In the genomic region with DNA sequence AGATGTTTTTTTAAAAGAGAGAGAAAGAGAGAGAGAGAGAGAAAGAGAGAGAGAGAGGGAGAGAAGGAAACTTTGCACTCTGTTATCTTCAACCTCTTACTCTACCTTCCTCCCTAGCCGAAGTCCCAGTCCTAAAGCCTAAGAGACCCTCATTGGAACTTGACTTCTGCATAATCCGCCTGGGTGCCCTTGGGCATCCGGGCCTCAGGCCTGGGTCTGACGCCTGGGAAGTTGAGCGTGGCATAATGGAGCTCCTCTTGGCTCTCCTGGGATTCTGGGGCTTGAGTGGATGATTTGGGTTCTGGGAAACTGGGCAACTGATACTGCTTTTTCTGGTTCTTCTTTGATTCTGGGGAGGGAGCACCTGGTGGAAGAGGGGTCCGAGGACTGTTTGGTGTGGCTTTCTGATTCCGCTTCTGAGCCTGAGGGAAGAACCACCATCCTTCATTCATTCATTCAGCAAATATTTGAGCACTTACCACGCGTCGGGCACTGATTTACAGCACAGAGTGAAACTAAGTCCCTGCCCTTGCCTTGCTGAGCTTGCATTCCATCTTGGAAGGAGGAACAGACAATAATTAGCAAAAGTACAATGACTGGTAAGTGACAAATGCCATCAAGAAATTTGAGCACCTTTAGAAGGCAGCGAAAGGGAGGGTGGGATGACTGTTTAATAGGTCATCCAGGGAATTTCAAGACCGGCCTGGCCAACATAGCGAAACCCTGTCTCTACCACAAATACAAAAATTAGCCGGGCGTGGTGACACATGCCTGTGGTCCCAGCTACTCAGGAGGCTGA, we compare ENCODE assay signal across 24 cellular contexts. TPM values are rescaled to one million over a fixed set of nuclear protein-coding genes. Genes with fewer than 3 reads are reported as not detected.
DNase-seq lines count a peak whose midpoint lies in the region; ATAC-seq, FAIRE-seq and TF ChIP-seq lines count a peak whose summit lies in the region.
"Had no signal": no experiment of that assay in that cellular context is flagged by ENCODE, and none has a peak within 500 bp of the region (broad histone marks: within the 10 kb centered on the region; RNA-seq: fewer than 3 reads in every experiment).

No MANE protein-coding gene starts in this region.

- FAIRE-seq in pancreas (lab: Jason Lieb, UNC) = no peak
- FAIRE-seq: A549, D721Med, GM12892, GM19239, H54, HepG2 had no signal

- TF ChIP-seq CTCF in PC-3 (conservative IDR thresholded peaks at IDR 0.05; ENCODE audit: low read depth, low read length) (no peak), pancreas (IDR thresholded peaks at IDR 0.05) (no peak)

- H3F3A ChIP-seq in PC-3 (ENCODE audit: low read length, unreplicated experiment) = no peaks in the 10 kb centered on the region

- no peaks in the 10 kb centered on the region for H3K9me2 ChIP-seq in PC-3 (replicated peaks; ENCODE audit: low read length)

- H3K27me3 Mint-ChIP-seq in activated CD4-positive, alpha-beta T cell treated with anti-CD3 and anti-CD28 coated beads, Interleukin-2, amount 10 ng/mL, durations not matched to agents 24 days and 14 days = no peaks in the 10 kb centered on the region
- no peaks in the 10 kb centered on the region for H3K27me3 Mint-ChIP-seq in stimulated activated naive B cell treated with anti-CD40 and anti-IgM and Interleukin-4, amounts not matched to agents 10 μg/mL and 1 μg/mL and 100 μg/mL, for 72 hours

- H3K79me2 ChIP-seq in PC-3 (ENCODE audit: low read length) = no peaks in the 10 kb centered on the region

- POLR2A ChIA-PET in PC-3 (lab: Charles Lee; ENCODE audit: unreplicated experiment) = no interaction called here

- H3K4me2 ChIP-seq in PC-3 (ENCODE audit: low read length) = no peak overlapping the region
- H3K4me2 ChIP-seq: A549, GM23338 had no signal

- H3K4me3 Mint-ChIP-seq in activated CD4-positive, alpha-beta T cell treated with anti-CD3 and anti-CD28 coated beads, Interleukin-2, amount 10 ng/mL, durations not matched to agents 24 days and 14 days = no peak overlapping the region
- H3K4me3 Mint-ChIP-seq in stimulated activated naive B cell treated with anti-CD40 and anti-IgM and Interleukin-4, amounts not matched to agents 10 μg/mL and 1 μg/mL and 100 μg/mL, for 72 hours = no peak overlapping the region
- H3K4me3 Mint-ChIP-seq: CD4-positive, alpha-beta T cell; GM23338 had no signal

- no peaks in the 10 kb centered on the region for H3K36me3 ChIP-seq in PC-3 (ENCODE audit: low read depth, low read length)
- no peaks in the 10 kb centered on the region for H3K36me3 ChIP-seq in pancreas

- H3K27ac ChIP-seq in PC-3 (ENCODE audit: low read length) (no peak overlapping the region), pancreas (no peak overlapping the region)
- H3K27ac ChIP-seq: 22Rv1, A549, C4-2B had no signal

- intact Hi-C loops in activated CD4-positive, alpha-beta T cell treated with anti-CD3 and anti-CD28 coated beads, Interleukin-2, amount 10 ng/mL, durations not matched to agents 24 days and 14 days (cut with micrococcal nuclease) = no loop called here
- intact Hi-C loops in PC-3 (cut with micrococcal nuclease) = no loop called here
- intact Hi-C loops in pancreas (cut with DNase I) = no loop called here

- no peak for DNase-seq in activated CD4-positive, alpha-beta T cell treated with anti-CD3 and anti-CD28 coated beads, Interleukin-2, amount 10 ng/mL, durations not matched to agents 24 days and 14 days
- DNase-seq in activated CD4-positive, alpha-beta T cell treated with anti-CD3 and anti-CD28 coated beads for 1 hour = no peak
- DNase-seq in PC-3 (peak; percentile 21), kidney tubule cell (ENCODE audit: low spot score) (peak; percentile 51), pancreas (no peak)
- no peak for DNase-seq in stimulated activated naive B cell treated with anti-CD40 and anti-IgM and Interleukin-4, amounts not matched to agents 10 μg/mL and 1 μg/mL and 100 μg/mL, for 72 hours
- DNase-seq: AML-193; Caco-2; CD4-positive, alpha-beta T cell; GDM1; KG1 had no signal

- BruUV-seq in PC-3 (replicated peaks; lab: Mats Ljungman, UMichigan) = no TSS peak

- H2AFZ ChIP-seq in PC-3 (ENCODE audit: low read length) = no peak overlapping the region
- H2AFZ ChIP-seq: GM23338 had no signal

- H3K9me3 ChIP-seq in PC-3 (ENCODE audit: low read length) (no peaks in the 10 kb centered on the region), pancreas (no peaks in the 10 kb centered on the region)
- H3K9me3 ChIP-seq: Caco-2 had no signal

- no peak overlapping the region for H3K9ac ChIP-seq in PC-3 (ENCODE audit: low read length)

- ATAC-seq in PC-3 (no peak), GM21576 (IDR thresholded peaks at IDR 0.05; ENCODE audit: unreplicated experiment) (no peak), HG03469 (IDR thresholded peaks at IDR 0.05; ENCODE audit: unreplicated experiment) (no peak), pancreas (no peak)
- ATAC-seq in stimulated activated naive B cell treated with anti-CD40 and anti-IgM and Interleukin-4, amounts not matched to agents 10 μg/mL and 1 μg/mL and 100 μg/mL, for 72 hours (replicated peaks) = no peak
- ATAC-seq: A549, GM23338, HCT116, HepG2 had no signal

- H3K9me3 Mint-ChIP-seq in activated CD4-positive, alpha-beta T cell treated with anti-CD3 and anti-CD28 coated beads, Interleukin-2, amount 10 ng/mL, durations not matched to agents 24 days and 14 days = no peaks in the 10 kb centered on the region
- no peaks in the 10 kb centered on the region for H3K9me3 Mint-ChIP-seq in stimulated activated naive B cell treated with anti-CD40 and anti-IgM and Interleukin-4, amounts not matched to agents 10 μg/mL and 1 μg/mL and 100 μg/mL, for 72 hours
- H3K9me3 Mint-ChIP-seq: CD4-positive, alpha-beta T cell had no signal

- CTCF ChIA-PET in PC-3 (lab: Charles Lee) = no interaction called here

- peaks cover 7% of the 10 kb centered on the region for H3K4me1 Mint-ChIP-seq in activated CD4-positive, alpha-beta T cell treated with anti-CD3 and anti-CD28 coated beads, Interleukin-2, amount 10 ng/mL, durations not matched to agents 24 days and 14 days
- H3K4me1 Mint-ChIP-seq in stimulated activated naive B cell treated with anti-CD40 and anti-IgM and Interleukin-4, amounts not matched to agents 10 μg/mL and 1 μg/mL and 100 μg/mL, for 72 hours = peaks cover 23 to 74% of the 10 kb centered on the region in 2 donors

- H3K4me3 ChIP-seq in PC-3 (ENCODE audit: low read length) (no peak overlapping the region), pancreas (no peak overlapping the region)
- H3K4me3 ChIP-seq: A549, GM23338 had no signal

- peaks cover 13% of the 10 kb centered on the region for H3K4me1 ChIP-seq in PC-3 (ENCODE audit: insufficient read depth, low read length)
- no peaks in the 10 kb centered on the region for H3K4me1 ChIP-seq in pancreas
- H3K4me1 ChIP-seq: A549, Caco-2 had no signal

- WGBS in pancreas, 2 donors = 70 to 81% methylated on average over 15 of the region's 15 CpGs

- no peaks in the 10 kb centered on the region for H3K36me3 Mint-ChIP-seq in activated CD4-positive, alpha-beta T cell treated with anti-CD3 and anti-CD28 coated beads, Interleukin-2, amount 10 ng/mL, durations not matched to agents 24 days and 14 days (ENCODE audit: low read depth)
- peaks cover 31 to 44% of the 10 kb centered on the region in 2 donors for H3K36me3 Mint-ChIP-seq in stimulated activated naive B cell treated with anti-CD40 and anti-IgM and Interleukin-4, amounts not matched to agents 10 μg/mL and 1 μg/mL and 100 μg/mL, for 72 hours

- peak overlapping the region; percentile 56 for H3K27ac Mint-ChIP-seq in activated CD4-positive, alpha-beta T cell treated with anti-CD3 and anti-CD28 coated beads, Interleukin-2, amount 10 ng/mL, durations not matched to agents 24 days and 14 days
- H3K27ac Mint-ChIP-seq in stimulated activated naive B cell treated with anti-CD40 and anti-IgM and Interleukin-4, amounts not matched to agents 10 μg/mL and 1 μg/mL and 100 μg/mL, for 72 hours = peak overlapping the region; percentile 47
- H3K27ac Mint-ChIP-seq: CD4-positive, alpha-beta T cell; GM23338 had no signal

- no peaks in the 10 kb centered on the region for H4K20me1 ChIP-seq in PC-3 (ENCODE audit: low read length)

- H3K27me3 ChIP-seq in PC-3 (ENCODE audit: low read length) (peaks cover 23% of the 10 kb centered on the region), pancreas (no peaks in the 10 kb centered on the region)

RNA-seq across cellular contexts. Expression of a gene that starts 6.3 kb away (rescaled TPM):
- total RNA-seq in activated CD4-positive, alpha-beta T cell treated with anti-CD3 and anti-CD28 coated beads, Interleukin-2, amount 10 ng/mL, durations not matched to agents 24 days and 14 days = 2.3 and 3.5 TPM in 2 replicates
- total RNA-seq in PC-3 (2014; rRNA removed) (not detected in 2 replicates), pancreas (10 to 100 TPM in 1 of 6 donors, 1 to 10 TPM in 3, under 1 TPM in 2; 0.08 to 10.1 (median 2.8) TPM)
- under 1 TPM; 0.52 to 0.53 TPM for polyA plus RNA-seq in pancreas
- total RNA-seq: Caco-2, GM23338, HepG2 had no signal
- polyA plus RNA-seq: A549, BJ, HepG2 had no signal

RNA-seq across cellular contexts. Expression of a gene that starts 20.8 kb away (rescaled TPM):
- 0.16 and 0.24 TPM in 2 replicates for total RNA-seq in activated CD4-positive, alpha-beta T cell treated with anti-CD3 and anti-CD28 coated beads, Interleukin-2, amount 10 ng/mL, durations not matched to agents 24 days and 14 days
- not detected in 2 replicates for total RNA-seq in PC-3 (2014; rRNA removed)
- not detected for total RNA-seq in pancreas
- polyA plus RNA-seq in pancreas = not detected
- total RNA-seq: Caco-2; CD4-positive, alpha-beta T cell; HepG2 had no signal
- polyA plus RNA-seq: A549, BJ had no signal

RNA-seq across cellular contexts. Expression of a gene that starts 23.4 kb away (rescaled TPM):
- total RNA-seq in activated CD4-positive, alpha-beta T cell treated with anti-CD3 and anti-CD28 coated beads, Interleukin-2, amount 10 ng/mL, durations not matched to agents 24 days and 14 days = 0.24 TPM in 1 of 2 replicates, not detected in the other
- total RNA-seq in PC-3 (2014; rRNA removed) (not detected in 2 replicates), pancreas (not detected)
- not detected for polyA plus RNA-seq in pancreas
- total RNA-seq: Caco-2; CD4-positive, alpha-beta T cell; GM23338; HepG2 had no signal
- polyA plus RNA-seq: A549, BJ, GM23338 had no signal

RNA-seq across cellular contexts. Expression of a gene that starts 38.7 kb away (rescaled TPM):
- total RNA-seq in activated CD4-positive, alpha-beta T cell treated with anti-CD3 and anti-CD28 coated beads, Interleukin-2, amount 10 ng/mL, durations not matched to agents 24 days and 14 days = 363 and 379 TPM in 2 replicates
- total RNA-seq in PC-3 (2014; rRNA removed) (not detected in 2 replicates), pancreas (1 to 10 TPM in 3 of 6 donors, under 1 TPM in 1, not detected in 2; 0.98 to 2.1 (median 1.3) TPM)
- under 1 TPM; 0.56 to 0.80 TPM for polyA plus RNA-seq in pancreas
- total RNA-seq: Caco-2, GM23338, HepG2 had no signal
- polyA plus RNA-seq: A549, BJ, GM23338 had no signal

RNA-seq across cellular contexts. Expression of a gene that starts 42.3 kb away (rescaled TPM):
- 18.7 and 19.6 TPM in 2 replicates for total RNA-seq in activated CD4-positive, alpha-beta T cell treated with anti-CD3 and anti-CD28 coated beads, Interleukin-2, amount 10 ng/mL, durations not matched to agents 24 days and 14 days
- 0.95 TPM in 1 of 2 replicates, not detected in the other for total RNA-seq in PC-3 (2014; rRNA removed)
- total RNA-seq in pancreas = 1 to 10 TPM in 1 of 6 donors, under 1 TPM in 4, not detected in 1; 0.46 to 1.5 (median 0.61) TPM
- 1 to 10 TPM; 4.3 to 7.7 TPM for polyA plus RNA-seq in pancreas
- total RNA-seq: GM23338 had no signal

Comparison
In these comparisons a context has a peak if more than half of its experiments do, and no peak if none do; other contexts are left out.
1. DNase-seq: peak in PC-3 (single experiment) and kidney tubule cell (single experiment); none in activated CD4-positive, alpha-beta T cell treated with anti-CD3 and anti-CD28 coated beads, Interleukin-2, amount 10 ng/mL, durations not matched to agents 24 days and 14 days (single experiment), activated CD4-positive, alpha-beta T cell treated with anti-CD3 and anti-CD28 coated beads for 1 hour (single experiment), stimulated activated naive B cell treated with anti-CD40 and anti-IgM and Interleukin-4, amounts not matched to agents 10 μg/mL and 1 μg/mL and 100 μg/mL, for 72 hours (single experiment) and pancreas (0 of 6).